19 cellular contexts compared by ENCODE assay signal in genomic region chr6:33673847-33674246, GRCh38.
"Had no signal": no experiment of that assay in that cellular context is flagged by ENCODE, and none has a peak within 500 bp of the region (broad histone marks: within the 10 kb centered on the region; RNA-seq: fewer than 3 reads in every experiment).

No MANE protein-coding gene starts in this region.

- H3K27ac Mint-ChIP-seq: activated B cell treated with CpG ODN at 0.5 μM for 24 hours; activated CD4-positive, alpha-beta T cell treated with anti-CD3 and anti-CD28 coated beads, Interleukin-2, amount 10 ng/mL, durations not matched to agents 24 days and 14 days; activated naive CD4-positive, alpha-beta T cell treated with anti-CD3 and anti-CD28 coated beads, Interleukin-2, amount 50 U/mL, for 24 hours; T-helper 1 cell treated with Interleukin-12 subunit alpha and Interleukin-12 subunit beta and Interleukin-4 antibody, amounts not matched to agents 30 μg/mL and 1 μg/mL, for 36 hours had no signal

- H3K4me3 ChIP-seq: body of pancreas, heart left ventricle, lower lobe of right lung had no signal

- H3K9me3 ChIP-seq: body of pancreas, heart left ventricle, lower lobe of right lung had no signal

- H3K27me3 Mint-ChIP-seq: activated B cell treated with CpG ODN at 0.5 μM for 24 hours; activated CD4-positive, alpha-beta T cell treated with anti-CD3 and anti-CD28 coated beads, Interleukin-2, amount 10 ng/mL, durations not matched to agents 24 days and 14 days; activated naive CD4-positive, alpha-beta T cell treated with anti-CD3 and anti-CD28 coated beads, Interleukin-2, amount 50 U/mL, for 24 hours; naive B cell had no signal

- ATAC-seq: activated CD8-positive, alpha-beta T cell treated with anti-CD3 and anti-CD28 coated beads, Interleukin-2, amount 10 ng/mL, durations not matched to agents 7 days and 5 days; body of pancreas; lower lobe of right lung had no signal

- H3K27ac ChIP-seq: body of pancreas, heart left ventricle, lower lobe of right lung had no signal

- H3K9me3 Mint-ChIP-seq: activated B cell treated with CpG ODN at 0.5 μM for 24 hours; activated CD4-positive, alpha-beta T cell treated with anti-CD3 and anti-CD28 coated beads, Interleukin-2, amount 10 ng/mL, durations not matched to agents 24 days and 14 days; activated naive CD4-positive, alpha-beta T cell treated with anti-CD3 and anti-CD28 coated beads, Interleukin-2, amount 50 U/mL, for 24 hours; immature natural killer cell; naive B cell; T-helper 1 cell treated with Interleukin-12 subunit alpha and Interleukin-12 subunit beta and Interleukin-4 antibody, amounts not matched to agents 30 μg/mL and 1 μg/mL, for 36 hours had no signal

- H3K4me3 Mint-ChIP-seq: activated B cell treated with CpG ODN at 0.5 μM for 24 hours; activated CD4-positive, alpha-beta T cell treated with anti-CD3 and anti-CD28 coated beads, Interleukin-2, amount 10 ng/mL, durations not matched to agents 24 days and 14 days; activated CD8-positive, alpha-beta T cell treated with anti-CD3 and anti-CD28 coated beads, Interleukin-2, amount 10 ng/mL, durations not matched to agents 7 days and 5 days; activated naive CD4-positive, alpha-beta T cell treated with anti-CD3 and anti-CD28 coated beads, Interleukin-2, amount 50 U/mL, for 24 hours; immature natural killer cell; naive B cell; T-helper 1 cell treated with Interleukin-12 subunit alpha and Interleukin-12 subunit beta and Interleukin-4 antibody, amounts not matched to agents 30 μg/mL and 1 μg/mL, for 36 hours had no signal

- H3K4me1 ChIP-seq: body of pancreas had no signal

- H3K4me1 Mint-ChIP-seq: immature natural killer cell had no signal

- FAIRE-seq: frontal cortex had no signal

- DNase-seq: activated B cell treated with CpG ODN at 0.5 μM for 24 hours; activated CD4-positive, alpha-beta T cell treated with anti-CD3 and anti-CD28 coated beads, Interleukin-2, amount 10 ng/mL, durations not matched to agents 24 days and 14 days; activated CD8-positive, alpha-beta memory T cell treated with anti-CD3 and anti-CD28 coated beads, Interleukin-2, amount 50 U/mL, for 4 hours; activated CD8-positive, alpha-beta T cell treated with anti-CD3 and anti-CD28 coated beads, Interleukin-2, amount 10 ng/mL, durations not matched to agents 7 days and 5 days; activated effector memory CD4-positive, alpha-beta T cell treated with anti-CD3 and anti-CD28 coated beads, Interleukin-2, amount 50 U/mL, for 16 hours; activated T-cell treated with anti-CD3 and anti-CD28 coated beads, Interleukin-2, amount 50 U/mL, for 48 hours; amygdala; body of pancreas; central memory CD4-positive, alpha-beta T cell; cortex of kidney; heart left ventricle; immature natural killer cell; left cardiac atrium; lower lobe of right lung; naive B cell; stimulated activated CD4-positive, alpha-beta T cell treated with anti-CD3 and anti-CD28 coated beads, Interleukin-2, amount 100 ng/mL, for 24 hours had no signal

- H3K27me3 ChIP-seq: body of pancreas, heart left ventricle had no signal
